Comparison of ENCODE assay signal across 8 cellular contexts in genomic region chr11:3797329-3798090, GRCh38. TPM values are rescaled to one million over a fixed set of nuclear protein-coding genes. Genes with fewer than 3 reads are reported as not detected.
DNase-seq lines count a peak whose midpoint lies in the region; ATAC-seq and TF ChIP-seq lines count a peak whose summit lies in the region.

NUP98 (minus strand) TSS chr11:3797554; CDS start chr11:3782117, 15,437 bp downstream.

- in situ Hi-C loops in GM18951 (cut with MboI; ENCODE audit: low sequenced_read_pairs, unreplicated experiment), result no loop called here

- ATAC-seq in HG03196 (IDR thresholded peaks at IDR 0.05; ENCODE audit: unreplicated experiment) (peak; percentile 94), activated B cell treated with CpG ODN at 0.5 μM for 24 hours (ENCODE audit: low read depth) (peak; percentile 93)

- peaks cover 15% of the 10 kb centered on the region for H3K4me1 ChIP-seq in smooth muscle cell (ENCODE audit: low read depth)

- no peaks in the 10 kb centered on the region for H3F3A ChIP-seq in smooth muscle cell (ENCODE audit: low read depth)

- peak within 1 kb of the TSS; percentile 98 for H3K4me3 Mint-ChIP-seq in activated B cell treated with CpG ODN at 0.5 μM for 24 hours

- POLR2A ChIA-PET in activated B cell treated with CpG ODN at 0.5 μM for 24 hours (lab: Charles Lee), result interaction anchor here (0.5 to 5.6 kb wide), 8 partner anchors 9 to 106 kb away, joined by 3 to 74 read pairs (median 11); partner anchors contain the start of genes PGAP2, RHOG and STIM1

- peak within 1 kb of the TSS; percentile 98 for H3K4me2 ChIP-seq in smooth muscle cell

- peak within 1 kb of the TSS; percentile 85 for H3K4me3 ChIP-seq in smooth muscle cell

- H3K9me3 Mint-ChIP-seq in activated B cell treated with CpG ODN at 0.5 μM for 24 hours, result no peaks in the 10 kb centered on the region

- no peaks in the 10 kb centered on the region for H3K27me3 ChIP-seq in smooth muscle cell (ENCODE audit: low read depth)

- under 1% methylated on average over 68 of the region's 86 CpGs for WGBS in smooth muscle cell (ENCODE audit: low lambda C conversion rate)

- H3K36me3 ChIP-seq in smooth muscle cell (ENCODE audit: low read depth), result no peaks in the 10 kb centered on the region

- intact Hi-C loops in activated B cell treated with CpG ODN at 0.5 μM for 24 hours (cut with micrococcal nuclease), result loop anchor here (1.0 to 5.0 kb wide), 8 partner anchors 11 to 1395 kb away; partner anchors contain the start of genes PGAP2, RRM1 and TSSC4

- H3K27ac ChIP-seq in caudate nucleus (ENCODE audit: low read depth, low read length), result peak within 1 kb of the TSS; percentile 96
- peak within 1 kb of the TSS; percentile 96 for H3K27ac ChIP-seq in smooth muscle cell (ENCODE audit: low read depth)

- no peaks in the 10 kb centered on the region for H3K27me3 Mint-ChIP-seq in activated B cell treated with CpG ODN at 0.5 μM for 24 hours

- TF ChIP-seq CTCF in activated B cell treated with CpG ODN at 0.5 μM for 24 hours (IDR thresholded peaks at IDR 0.05) (no peak), smooth muscle cell (IDR thresholded peaks at IDR 0.05; ENCODE audit: borderline replicate concordance, insufficient read depth, poor library complexity, severe bottlenecking) (no peak)

- H3K79me2 ChIP-seq in smooth muscle cell (ENCODE audit: low read depth), result peaks cover 48% of the 10 kb centered on the region

- H4K20me1 ChIP-seq in smooth muscle cell (ENCODE audit: low read depth), result peaks cover 44% of the 10 kb centered on the region

- H3K4me1 Mint-ChIP-seq in activated B cell treated with CpG ODN at 0.5 μM for 24 hours, result peaks cover 43% of the 10 kb centered on the region

- H2AFZ ChIP-seq in smooth muscle cell (ENCODE audit: low read depth), result peak within 1 kb of the TSS; percentile 80

- CTCF ChIA-PET in activated B cell treated with CpG ODN at 0.5 μM for 24 hours (lab: Charles Lee), result interaction anchor here (1.0 to 2.1 kb wide), 4 partner anchors 11 to 275 kb away, joined by 3 to 15 read pairs (median 6); partner anchors contain the start of gene PGAP2

- peak within 1 kb of the TSS; percentile 97 for H3K9ac ChIP-seq in smooth muscle cell (ENCODE audit: low read depth)

- H3K36me3 Mint-ChIP-seq in activated B cell treated with CpG ODN at 0.5 μM for 24 hours (ENCODE audit: low read depth), result peaks cover 31% of the 10 kb centered on the region

- no peaks in the 10 kb centered on the region for H3K9me3 ChIP-seq in smooth muscle cell (replicated peaks; ENCODE audit: low read depth)

- DNase-seq in AG08395 (ENCODE audit: low spot score) (peak; percentile 99), NCI-H345 (lab: John Stamatoyannopoulos, UW) (peak; percentile 99), activated B cell treated with CpG ODN at 0.5 μM for 24 hours (peak; percentile 99), caudate nucleus (lab: John Stamatoyannopoulos, UW) (peak; percentile 88 to 100 (median 99)), iPS-NIHi7 (ENCODE audit: extremely low spot score) (peak; percentile 98), smooth muscle cell (lab: John Stamatoyannopoulos, UW; ENCODE audit: unreplicated experiment) (peak; percentile 97)

- H3K27ac Mint-ChIP-seq in activated B cell treated with CpG ODN at 0.5 μM for 24 hours, result peak within 1 kb of the TSS; percentile 99

- peak; percentile 95 for TF ChIP-seq POLR2A in GM18951 (IDR thresholded peaks at IDR 0.05; ENCODE audit: extremely low read depth, insufficient read depth, insufficient read length)

RNA-seq across cellular contexts. Expression of gene NUP98, which starts in this region (rescaled TPM):
- total RNA-seq in activated B cell treated with CpG ODN at 0.5 μM for 24 hours, result 98.0 and 117 TPM in 2 replicates
- total RNA-seq in smooth muscle cell, result 81.8 and 84.0 TPM in 2 replicates
- 15.8 and 19.6 TPM in 2 replicates for polyA plus RNA-seq in smooth muscle cell

Comparison
In these comparisons a context has a peak if more than half of its experiments do, and no peak if none do; other contexts are left out.
1. Peak in every context shown above with its lines: DNase-seq, ATAC-seq, H3K4me3 ChIP-seq and H3K27ac ChIP-seq.